In the genomic region with DNA sequence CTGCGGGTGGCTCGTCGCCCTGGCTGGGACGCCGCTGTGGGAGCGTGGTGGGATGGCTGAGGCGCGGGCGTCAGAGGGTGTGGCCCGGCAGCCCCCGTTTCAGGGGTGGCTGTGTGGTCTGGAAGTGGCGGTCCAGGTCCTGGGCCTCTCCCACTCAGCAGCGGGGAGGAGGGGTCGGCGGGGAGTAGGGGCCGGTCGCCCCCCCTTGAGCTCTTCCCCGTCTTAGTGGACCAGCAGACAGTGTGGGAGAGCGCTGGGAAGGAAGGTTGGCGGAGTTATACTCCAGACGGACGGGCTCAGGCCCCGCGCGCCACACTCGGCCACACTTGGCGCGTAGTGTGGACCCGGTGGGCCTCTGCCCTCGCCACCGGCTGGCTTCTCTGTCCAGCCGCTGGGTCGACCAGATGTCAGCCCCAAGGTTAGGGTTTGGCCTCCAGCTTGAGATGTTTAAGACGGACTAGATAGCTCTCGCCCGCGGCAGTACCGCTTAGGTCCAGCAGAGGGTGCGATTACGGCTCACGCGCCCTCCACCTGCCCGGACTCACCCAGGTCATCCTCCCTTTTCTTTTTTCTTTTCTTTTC, we compare ENCODE assay signal across 8 cellular contexts. TPM values are rescaled to one million over a fixed set of nuclear protein-coding genes. Genes with fewer than 3 reads are reported as not detected.
A peak's percentile ranks its signal among the peaks of the same experiment; 100 is the strongest.
DNase-seq lines count a peak whose midpoint lies in the region; ATAC-seq and TF ChIP-seq lines count a peak whose summit lies in the region.

No MANE protein-coding gene starts in this region.

- H2AK5ac ChIP-seq in trophoblast cell (ENCODE audit: low read length), result peak overlapping the region; percentile 31

- peak overlapping the region; percentile 50 for H3K27ac ChIP-seq in trophoblast cell (ENCODE audit: low read depth, low read length)

- H2AFZ ChIP-seq in trophoblast cell (ENCODE audit: insufficient read depth, low read length, poor library complexity), result peak overlapping the region; percentile 50

- H3K4me1 ChIP-seq in trophoblast cell (ENCODE audit: control insufficient read depth in 1 of 2, insufficient read depth in 2 of 2, low read length in 2 of 2), result peaks cover 2 to 3% of the 10 kb centered on the region in 2 experiments

- H3K9me3 ChIP-seq in trophoblast cell (ENCODE audit: insufficient read depth, low read depth, low read length), result peaks cover 10% of the 10 kb centered on the region

- H3K79me1 ChIP-seq in trophoblast cell (ENCODE audit: low read length), result peaks cover 11% of the 10 kb centered on the region

- H2BK12ac ChIP-seq in trophoblast cell (ENCODE audit: low read length), result peak overlapping the region; percentile 88

- H3K23ac ChIP-seq in trophoblast cell (ENCODE audit: low read length), result no peak overlapping the region

- H3K79me2 ChIP-seq in trophoblast cell (ENCODE audit: control insufficient read depth, insufficient read depth, low read length, poor library complexity), result no peaks in the 10 kb centered on the region

- peak overlapping the region; percentile 54 for H3K18ac ChIP-seq in trophoblast cell (ENCODE audit: low read length)

- no peak overlapping the region for H3K9ac ChIP-seq in trophoblast cell (ENCODE audit: low read length)

- TF ChIP-seq CTCF in epithelial cell of proximal tubule (conservative IDR thresholded peaks at IDR 0.05; ENCODE audit: low read depth, low read length), result peak; percentile 51

- WGBS in trophoblast cell (ENCODE audit: extremely low coverage, insufficient coverage, insufficient read length), result no CpG with 5 or more reads among the region's 43 CpGs

- H2BK120ac ChIP-seq in trophoblast cell (ENCODE audit: insufficient read depth, low read length, poor library complexity), result peak overlapping the region; percentile 92

- peak overlapping the region; percentile 8 for H4K8ac ChIP-seq in trophoblast cell (ENCODE audit: low read depth, low read length)

- H3K4me3 ChIP-seq in epithelial cell of proximal tubule (ENCODE audit: low read depth, low read length) (no peak overlapping the region), trophoblast cell (ENCODE audit: low read depth, low read length) (no peak overlapping the region)

- peak overlapping the region; percentile 67 for H2BK5ac ChIP-seq in trophoblast cell (ENCODE audit: low read depth, low read length, poor library complexity)

- H3K27me3 ChIP-seq in trophoblast cell (ENCODE audit: insufficient read depth, low read length), result no peaks in the 10 kb centered on the region

- H4K12ac ChIP-seq in trophoblast cell (ENCODE audit: low read depth, low read length), result no peak overlapping the region

- no peak overlapping the region for H3K4ac ChIP-seq in trophoblast cell (ENCODE audit: low read depth, low read length)

- H3K4me2 ChIP-seq in trophoblast cell (ENCODE audit: low read length), result no peak overlapping the region

- peak overlapping the region; percentile 87 for H4K91ac ChIP-seq in trophoblast cell (ENCODE audit: low read depth, low read length)

- peak overlapping the region; percentile 69 for H3K14ac ChIP-seq in trophoblast cell (ENCODE audit: low read length)

- H3K36me3 ChIP-seq in trophoblast cell (ENCODE audit: control insufficient read depth in 1 of 2, insufficient read depth in 2 of 2, low read length in 2 of 2), result peaks cover 0 to 3% of the 10 kb centered on the region in 2 experiments

- DNase-seq in NCI-H526 (lab: John Stamatoyannopoulos, UW) (peak; percentile 0 to 45), NCI-H526 treated with DMSO at 0.1 percent for 48 hours (lab: John Stamatoyannopoulos, UW) (no peak), epithelial cell of proximal tubule (ENCODE audit: low read depth) (no peak), trophoblast cell (peak; percentile 66 to 87), DMS79 (lab: John Stamatoyannopoulos, UW) (no peak)
- DNase-seq in activated CD4-positive, alpha-beta T cell treated with anti-CD3 and anti-CD28 coated beads, Interleukin-2, amount 50 U/mL, for 48 hours, result peak; percentile 64 to 69

- ATAC-seq in GM19023 (IDR thresholded peaks at IDR 0.05; ENCODE audit: unreplicated experiment) (no peak), HG03342 (IDR thresholded peaks at IDR 0.05; ENCODE audit: unreplicated experiment) (no peak)

RNA-seq across cellular contexts. Expression of gene ZNF429, which starts 21.7 kb away (rescaled TPM):
- total RNA-seq in epithelial cell of proximal tubule, result 3.5 and 17.1 TPM in 2 replicates
- polyA plus RNA-seq in trophoblast cell (2013), result 10.0 and 10.9 TPM in 2 replicates

Comparison
In these comparisons a context has a peak if more than half of its experiments do, and no peak if none do; other contexts are left out.
1. DNase-seq: peak in NCI-H526 (2 of 2), activated CD4-positive, alpha-beta T cell treated with anti-CD3 and anti-CD28 coated beads, Interleukin-2, amount 50 U/mL, for 48 hours (2 of 2) and trophoblast cell (2 of 2); none in NCI-H526 treated with DMSO at 0.1 percent for 48 hours (single experiment), epithelial cell of proximal tubule (single experiment) and DMS79 (single experiment).